8 cellular contexts compared by ENCODE assay signal in the genomic region with DNA sequence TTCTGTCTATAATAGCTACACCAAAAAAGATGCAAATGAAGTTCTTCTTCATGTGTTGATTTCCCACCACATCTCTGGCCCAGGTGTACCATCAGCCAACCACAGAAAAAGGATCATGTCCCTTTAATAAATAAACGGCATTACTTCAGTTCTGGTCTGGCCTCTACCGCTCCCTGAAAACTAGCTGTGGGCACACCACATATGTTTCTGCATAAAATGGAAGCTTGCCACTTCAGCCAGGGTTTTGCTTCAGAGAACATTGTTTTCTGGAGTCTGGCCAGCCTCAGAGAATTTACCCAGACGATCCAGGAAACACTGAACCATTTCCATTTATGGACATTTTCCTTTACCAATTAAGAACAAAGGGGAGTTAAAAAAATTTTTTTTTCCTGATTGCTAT. TPM values are rescaled to one million over a fixed set of nuclear protein-coding genes. Genes with fewer than 3 reads are reported as not detected.
A peak's percentile ranks its signal among the peaks of the same experiment; 100 is the strongest.
DNase-seq lines count a peak whose midpoint lies in the region; ATAC-seq and TF ChIP-seq lines count a peak whose summit lies in the region.

No MANE protein-coding gene starts in this region.

- POLR2A ChIA-PET in A673 (lab: Charles Lee; ENCODE audit: low non-redundant PET), result no interaction called here

- in situ Hi-C loops in KBM-7 (cut with MboI; ENCODE audit: low pct_unique_long_range_greater_than_20kb, low sequenced_read_pairs), result no loop called here

- H3K27ac ChIP-seq in A673 (ENCODE audit: low read depth, low read length, poor library complexity, severe bottlenecking) (peak overlapping the region; percentile 35), aorta (ENCODE audit: low read depth in 1 of 2, low read length in 2 of 2) (peak overlapping the region; percentile 40 to 74)

- BruUV-seq in A673 (replicated peaks; lab: Mats Ljungman, UMichigan), result no TSS peak

- H3K9me3 ChIP-seq in A673 (ENCODE audit: low read depth, low read length, poor library complexity, severe bottlenecking), result no peaks in the 10 kb centered on the region
- no peaks in the 10 kb centered on the region for H3K9me3 ChIP-seq in aorta (ENCODE audit: control insufficient read depth, low read length)

- peak; percentile 73 for DNase-seq in A673 (ENCODE audit: low spot score)
- DNase-seq in amniotic epithelial cell (ENCODE audit: low read depth), result peak; percentile 86
- peak; percentile 84 for DNase-seq in kidney epithelial cell (ENCODE audit: low read depth)
- peak in 1 of 2 donors; percentile 54 for DNase-seq in aorta
- DNase-seq in NCI-H345 treated with DMSO at 0.1 percent for 48 hours (lab: John Stamatoyannopoulos, UW; ENCODE audit: unreplicated experiment), result no peak
- DNase-seq in COLO668 (lab: John Stamatoyannopoulos, UW; ENCODE audit: unreplicated experiment), result no peak
- no peak for DNase-seq in KBM-7

- intact Hi-C loops in A673 (cut with micrococcal nuclease; ENCODE audit: unreplicated experiment) (no loop called here), aorta (cut with DNase I) (loop anchor here (5.0 kb wide), 2 partner anchors 37 to 52 kb away; no protein-coding TSS in a partner anchor)

- H3K36me3 ChIP-seq in A673 (ENCODE audit: insufficient read depth, low read length, poor library complexity, severe bottlenecking) (no peaks in the 10 kb centered on the region), kidney epithelial cell (ENCODE audit: control insufficient read depth, insufficient read depth, low read length) (no peaks in the 10 kb centered on the region), aorta (ENCODE audit: control insufficient read depth in 1 of 2, insufficient read depth in 2 of 2, low read length in 1 of 2) (no peaks in the 10 kb centered on the region)

- H3K4me1 ChIP-seq in A673 (ENCODE audit: insufficient read depth, low read length, poor library complexity, severe bottlenecking) (peaks cover 13% of the 10 kb centered on the region), aorta (ENCODE audit: control insufficient read depth in 1 of 2, insufficient read depth in 2 of 2, low read length in 2 of 2) (peaks cover 0 to 1% of the 10 kb centered on the region in 2 donors)

- TF ChIP-seq CTCF in A673 (conservative IDR thresholded peaks at IDR 0.05; ENCODE audit: low read depth, low read length), result no peak
- no peak for TF ChIP-seq CTCF in kidney epithelial cell (IDR thresholded peaks at IDR 0.05; ENCODE audit: insufficient read depth, low read length, poor library complexity, severe bottlenecking)

- WGBS in aorta, 2 donors, result 0 to 2% methylated on average over 3 of the region's 3 CpGs

- CTCF ChIA-PET in A673 (lab: Charles Lee), result no interaction called here

- H3K4me3 ChIP-seq in A673 (ENCODE audit: low read depth, low read length, poor library complexity, severe bottlenecking) (no peak overlapping the region), kidney epithelial cell (ENCODE audit: low read depth, low read length) (no peak overlapping the region), aorta (ENCODE audit: low read length in 2 of 2) (no peak overlapping the region)

- H3K27me3 ChIP-seq in A673 (replicated peaks; ENCODE audit: insufficient read depth, low read depth, low read length, poor library complexity) (no peaks in the 10 kb centered on the region), kidney epithelial cell (ENCODE audit: control insufficient read depth, insufficient read depth, low read length) (no peaks in the 10 kb centered on the region), aorta (ENCODE audit: control insufficient read depth in 1 of 2, insufficient read depth in 2 of 2, low read length in 1 of 2) (no peaks in the 10 kb centered on the region)

- peak; percentile 26 for ATAC-seq in HG02938 (IDR thresholded peaks at IDR 0.05; ENCODE audit: unreplicated experiment)
- ATAC-seq in aorta (ENCODE audit: low FRiP score), result peak; percentile 44

RNA-seq across cellular contexts. Expression of a gene that starts 5.9 kb away (rescaled TPM):
- total RNA-seq in A673 (2021), result 0.11 and 0.26 TPM in 2 replicates
- 1,180 and 1,184 TPM in 2 replicates for total RNA-seq in kidney epithelial cell
- under 1 TPM; 0.90 to 0.91 TPM for total RNA-seq in aorta
- polyA plus RNA-seq in aorta, result 1 to 10 TPM; 1.0 to 1.2 TPM

Comparison
In these comparisons a context has a peak if more than half of its experiments do, and no peak if none do; other contexts are left out.
1. DNase-seq: peak in A673 (single experiment), amniotic epithelial cell (single experiment) and kidney epithelial cell (single experiment); none in NCI-H345 treated with DMSO at 0.1 percent for 48 hours (single experiment), COLO668 (single experiment) and KBM-7 (single experiment).
2. RNA of a gene that starts 5.9 kb away (total RNA-seq): 1,180 to 1,184 TPM in kidney epithelial cell; 0.90 to 0.91 TPM in aorta and 0.11 to 0.26 TPM in A673; every median in the first group is over 100 times any median in the second.